3 cellular contexts compared by ENCODE assay signal in genomic region chr6:12693122-12693521, GRCh38.
"Had no signal": no experiment of that assay in that cellular context is flagged by ENCODE, and none has a peak within 500 bp of the region (broad histone marks: within the 10 kb centered on the region; RNA-seq: fewer than 3 reads in every experiment).

No MANE protein-coding gene starts in this region.

- DNase-seq: GDM1, GF-D8 had no signal

- H3K4me3 ChIP-seq: GM12878 had no signal
